ENCODE assay signal across 24 cellular contexts in the genomic region with DNA sequence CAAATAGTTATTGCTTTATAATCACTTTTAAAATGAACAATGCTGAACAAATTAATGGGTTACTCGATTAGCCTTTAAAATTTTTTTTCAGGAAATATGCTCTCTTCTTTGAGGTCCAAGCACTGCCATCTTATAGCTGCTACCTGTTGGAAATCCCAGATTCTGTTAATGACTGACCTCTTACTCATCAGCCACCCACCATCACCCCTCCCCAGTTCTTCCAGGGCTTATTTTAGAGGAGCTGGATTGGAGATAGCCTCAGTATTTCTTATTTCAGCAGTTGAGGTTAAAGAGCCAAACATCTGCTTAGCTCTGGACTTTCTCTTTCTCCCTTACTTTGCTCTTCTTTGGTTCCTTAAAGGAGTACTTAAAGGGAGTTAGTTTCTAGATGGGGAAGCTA.
"Had no signal": no experiment of that assay in that cellular context is flagged by ENCODE, and none has a peak within 500 bp of the region (broad histone marks: within the 10 kb centered on the region; RNA-seq: fewer than 3 reads in every experiment).

No MANE protein-coding gene starts in this region.

- DNase-seq: activated B cell treated with CpG ODN at 0.5 μM for 24 hours; activated CD4-positive, alpha-beta T cell treated with anti-CD3 and anti-CD28 coated beads for 1 hour; activated CD4-positive, alpha-beta T cell treated with anti-CD3 and anti-CD28 coated beads, Interleukin-2, amount 10 ng/mL, durations not matched to agents 24 days and 14 days; activated CD4-positive, alpha-beta T cell treated with anti-CD3 and anti-CD28 coated beads, Interleukin-2, amount 50 U/mL, for 48 hours; activated CD8-positive, alpha-beta memory T cell treated with anti-CD3 and anti-CD28 coated beads, Interleukin-2, amount 10 ng/mL, durations not matched to agents 7 days and 5 days; activated effector memory CD4-positive, alpha-beta T cell treated with anti-CD3 and anti-CD28 coated beads, Interleukin-2, amount 50 U/mL, for 16 hours; activated naive CD4-positive, alpha-beta T cell treated with Interleukin-2 at 50 U/mL for 16 hours; activated naive CD8-positive, alpha-beta T cell treated with anti-CD3 and anti-CD28 coated beads, Interleukin-2, amount 50 U/mL, for 24 hours; activated T-cell treated with anti-CD3 and anti-CD28 coated beads, Interleukin-2, amount 50 U/mL, for 24 hours; amniotic stem cell; body of pancreas; central memory CD4-positive, alpha-beta T cell; KG1; NCI-H1930; NCI-H2171 treated with DMSO at 0.1 percent for 48 hours; NCI-H226; NCI-H526; NCI-H82; Peyer's patch; T-helper 17 cell; T-helper 9 cell had no signal

- H3K27ac Mint-ChIP-seq: activated B cell treated with CpG ODN at 0.5 μM for 24 hours; activated CD4-positive, alpha-beta T cell treated with anti-CD3 and anti-CD28 coated beads, Interleukin-2, amount 10 ng/mL, durations not matched to agents 24 days and 14 days; activated CD8-positive, alpha-beta memory T cell treated with anti-CD3 and anti-CD28 coated beads, Interleukin-2, amount 10 ng/mL, durations not matched to agents 7 days and 5 days; activated naive CD4-positive, alpha-beta T cell treated with anti-CD3 and anti-CD28 coated beads, Interleukin-2, amount 50 U/mL, for 72 hours; activated naive CD8-positive, alpha-beta T cell treated with anti-CD3 and anti-CD28 coated beads, Interleukin-2, amount 50 U/mL, for 24 hours; activated T-cell treated with anti-CD3 and anti-CD28 coated beads, Interleukin-2, amount 50 U/mL, for 24 hours; activated T-helper 1 cell treated with anti-CD3 and anti-CD28 coated beads, Interleukin-12 subunit alpha, Interleukin-12 subunit beta, Interleukin-2, Interleukin-4 antibody, amounts not matched to agents 30 ng/mL and 10 ng/mL and 1 ng/mL, durations not matched to agents 14 hours and 24 hours and 36 hours; T-helper 17 cell had no signal

- H3K9me3 Mint-ChIP-seq: activated B cell treated with CpG ODN at 0.5 μM for 24 hours; activated CD4-positive, alpha-beta T cell treated with anti-CD3 and anti-CD28 coated beads, Interleukin-2, amount 10 ng/mL, durations not matched to agents 24 days and 14 days; activated naive CD8-positive, alpha-beta T cell treated with anti-CD3 and anti-CD28 coated beads, Interleukin-2, amount 50 U/mL, for 24 hours; activated T-cell treated with anti-CD3 and anti-CD28 coated beads, Interleukin-2, amount 50 U/mL, for 24 hours; activated T-helper 1 cell treated with anti-CD3 and anti-CD28 coated beads, Interleukin-12 subunit alpha, Interleukin-12 subunit beta, Interleukin-2, Interleukin-4 antibody, amounts not matched to agents 30 ng/mL and 10 ng/mL and 1 ng/mL, durations not matched to agents 14 hours and 24 hours and 36 hours had no signal

- H3K9me3 ChIP-seq: ascending aorta, body of pancreas, Peyer's patch had no signal

- H3K27me3 ChIP-seq: ascending aorta, body of pancreas, Peyer's patch had no signal

- H3K27ac ChIP-seq: ascending aorta, body of pancreas, Peyer's patch had no signal

- H3K27me3 Mint-ChIP-seq: activated B cell treated with CpG ODN at 0.5 μM for 24 hours; activated CD4-positive, alpha-beta T cell treated with anti-CD3 and anti-CD28 coated beads, Interleukin-2, amount 10 ng/mL, durations not matched to agents 24 days and 14 days; activated CD8-positive, alpha-beta memory T cell treated with anti-CD3 and anti-CD28 coated beads, Interleukin-2, amount 10 ng/mL, durations not matched to agents 7 days and 5 days; activated naive CD8-positive, alpha-beta T cell treated with anti-CD3 and anti-CD28 coated beads, Interleukin-2, amount 50 U/mL, for 24 hours; activated T-cell treated with anti-CD3 and anti-CD28 coated beads, Interleukin-2, amount 50 U/mL, for 24 hours; T-helper 17 cell had no signal

- H3K4me1 ChIP-seq: ascending aorta, body of pancreas, Peyer's patch had no signal

- H3K4me3 ChIP-seq: ascending aorta, body of pancreas, Peyer's patch had no signal

- H3K4me3 Mint-ChIP-seq: activated B cell treated with CpG ODN at 0.5 μM for 24 hours; activated CD4-positive, alpha-beta T cell treated with anti-CD3 and anti-CD28 coated beads, Interleukin-2, amount 10 ng/mL, durations not matched to agents 24 days and 14 days; activated CD8-positive, alpha-beta memory T cell treated with anti-CD3 and anti-CD28 coated beads, Interleukin-2, amount 10 ng/mL, durations not matched to agents 7 days and 5 days; activated naive CD8-positive, alpha-beta T cell treated with anti-CD3 and anti-CD28 coated beads, Interleukin-2, amount 50 U/mL, for 24 hours; activated T-cell treated with anti-CD3 and anti-CD28 coated beads, Interleukin-2, amount 50 U/mL, for 24 hours; activated T-helper 1 cell treated with anti-CD3 and anti-CD28 coated beads, Interleukin-12 subunit alpha, Interleukin-12 subunit beta, Interleukin-2, Interleukin-4 antibody, amounts not matched to agents 30 ng/mL and 10 ng/mL and 1 ng/mL, durations not matched to agents 14 hours and 24 hours and 36 hours; T-helper 17 cell had no signal

- H3K36me3 ChIP-seq: ascending aorta, Peyer's patch had no signal

- ATAC-seq: activated CD8-positive, alpha-beta memory T cell treated with anti-CD3 and anti-CD28 coated beads, Interleukin-2, amount 10 ng/mL, durations not matched to agents 7 days and 5 days; activated naive CD4-positive, alpha-beta T cell treated with anti-CD3 and anti-CD28 coated beads, Interleukin-2, amount 50 U/mL, for 72 hours; activated naive CD8-positive, alpha-beta T cell treated with anti-CD3 and anti-CD28 coated beads, Interleukin-2, amount 50 U/mL, for 24 hours; body of pancreas; T-helper 17 cell had no signal

- H3K4me1 Mint-ChIP-seq: activated B cell treated with CpG ODN at 0.5 μM for 24 hours; activated CD4-positive, alpha-beta T cell treated with anti-CD3 and anti-CD28 coated beads, Interleukin-2, amount 10 ng/mL, durations not matched to agents 24 days and 14 days; activated CD8-positive, alpha-beta memory T cell treated with anti-CD3 and anti-CD28 coated beads, Interleukin-2, amount 10 ng/mL, durations not matched to agents 7 days and 5 days; activated naive CD8-positive, alpha-beta T cell treated with anti-CD3 and anti-CD28 coated beads, Interleukin-2, amount 50 U/mL, for 24 hours had no signal
